Comparison of ENCODE assay signal across 1 cellular context in the genomic region with DNA sequence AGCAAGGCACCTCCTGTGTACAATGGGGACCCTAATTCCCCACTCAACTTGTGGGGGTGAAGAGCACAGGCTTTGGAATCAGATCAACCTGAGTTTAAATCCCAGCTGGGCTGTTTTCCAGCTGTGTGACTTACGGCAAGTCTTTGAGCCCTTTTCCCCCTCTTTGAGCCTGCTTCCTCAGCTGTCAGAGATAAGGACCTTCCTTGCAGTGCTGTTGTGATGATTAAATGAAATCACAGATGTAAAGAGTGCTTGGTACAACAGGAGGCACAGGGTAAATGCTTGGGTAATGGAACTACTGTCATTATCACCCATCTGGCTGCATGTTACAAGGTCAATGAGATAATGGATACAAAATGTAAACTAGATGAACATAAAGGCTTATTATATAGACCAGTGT.
A peak's percentile ranks its signal among the peaks of the same experiment; 100 is the strongest.
TF ChIP-seq lines count a peak whose summit lies in the region.

No MANE protein-coding gene starts in this region.

TF ChIP-seq in HepG2, 621 proteins besides CTCF, POLR2A, EP300 and RAD21:
- no peak for TF ChIP-seq RBM22 (optimal IDR thresholded peaks at IDR 0.05; ENCODE audit: low read length)
- TF ChIP-seq KLF15 (CRISPR knock-in tag; IDR thresholded peaks at IDR 0.05; ENCODE audit: borderline replicate concordance): no peak
- no peak for TF ChIP-seq FOXA1 (IDR thresholded peaks at IDR 0.05)
- TF ChIP-seq FOXA1 (CRISPR knock-in tag; IDR thresholded peaks at IDR 0.05): peak; percentile 26; the same call in 1 of the 2 replicates
- no peak for TF ChIP-seq ZC3H4 (CRISPR knock-in tag; IDR thresholded peaks at IDR 0.05; ENCODE audit: borderline replicate concordance)
- no peak for TF ChIP-seq ZBTB3 (CRISPR knock-in tag; IDR thresholded peaks at IDR 0.05; ENCODE audit: borderline replicate concordance, low read depth)
- peak; percentile 73; the same call in 1 of the 2 replicates for TF ChIP-seq HMG20B (CRISPR knock-in tag; conservative IDR thresholded peaks at IDR 0.05)
- 0 out of 2 replicates have a peak, but pooled peaks have one; percentile 21 for TF ChIP-seq FOXA3 (CRISPR knock-in tag; IDR thresholded peaks at IDR 0.05)
- TF ChIP-seq ZNF451 (CRISPR knock-in tag; IDR thresholded peaks at IDR 0.05): no peak
- no peak for TF ChIP-seq NCOR1 (IDR thresholded peaks at IDR 0.05; ENCODE audit: borderline replicate concordance, low read length)
